Comparison of ENCODE assay signal across 1 cellular context in the genomic region with DNA sequence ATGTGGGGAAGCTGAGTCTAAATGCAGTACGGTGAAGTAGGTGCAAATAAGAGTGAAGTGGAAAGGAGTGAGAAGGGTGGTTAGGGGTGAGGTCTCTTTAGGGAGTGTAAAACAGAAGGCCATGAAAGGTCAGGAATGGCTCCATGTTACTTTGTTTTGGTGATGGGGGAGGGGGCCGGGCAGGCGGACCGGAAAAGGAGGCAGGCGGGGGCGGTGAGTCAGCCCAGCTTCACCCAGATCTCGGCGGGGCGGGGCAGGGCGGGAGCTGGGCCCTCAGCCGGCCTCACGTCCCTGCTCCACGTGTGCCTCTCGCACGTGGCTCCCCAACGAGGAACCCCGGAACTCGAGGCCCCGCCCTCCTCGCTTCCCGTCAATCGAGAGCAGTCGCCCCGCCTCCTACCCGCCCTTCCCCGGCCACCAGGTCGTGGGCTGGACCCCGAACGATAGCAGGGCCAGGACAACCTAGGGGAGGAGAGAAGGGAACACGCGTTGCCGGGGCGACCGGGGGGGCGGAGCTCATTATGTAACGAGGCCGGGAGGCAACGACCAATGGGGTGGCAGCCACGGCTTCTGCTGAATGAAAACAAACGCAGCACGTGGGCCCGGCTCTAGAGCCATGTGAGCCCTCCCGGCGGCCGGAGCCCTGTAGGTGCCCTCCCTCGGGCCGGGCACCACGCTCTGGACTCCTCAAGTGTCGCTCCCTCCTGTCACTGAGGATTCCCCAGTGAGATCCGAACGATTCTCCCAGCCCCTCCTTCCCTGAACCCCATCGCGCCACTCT.
TF ChIP-seq lines count a peak whose summit lies in the region.

No MANE protein-coding gene starts in this region.

TF ChIP-seq in HepG2, 621 proteins besides CTCF, POLR2A, EP300 and RAD21 (continued from another document and continues in another):
- TF ChIP-seq, protein P1, sequence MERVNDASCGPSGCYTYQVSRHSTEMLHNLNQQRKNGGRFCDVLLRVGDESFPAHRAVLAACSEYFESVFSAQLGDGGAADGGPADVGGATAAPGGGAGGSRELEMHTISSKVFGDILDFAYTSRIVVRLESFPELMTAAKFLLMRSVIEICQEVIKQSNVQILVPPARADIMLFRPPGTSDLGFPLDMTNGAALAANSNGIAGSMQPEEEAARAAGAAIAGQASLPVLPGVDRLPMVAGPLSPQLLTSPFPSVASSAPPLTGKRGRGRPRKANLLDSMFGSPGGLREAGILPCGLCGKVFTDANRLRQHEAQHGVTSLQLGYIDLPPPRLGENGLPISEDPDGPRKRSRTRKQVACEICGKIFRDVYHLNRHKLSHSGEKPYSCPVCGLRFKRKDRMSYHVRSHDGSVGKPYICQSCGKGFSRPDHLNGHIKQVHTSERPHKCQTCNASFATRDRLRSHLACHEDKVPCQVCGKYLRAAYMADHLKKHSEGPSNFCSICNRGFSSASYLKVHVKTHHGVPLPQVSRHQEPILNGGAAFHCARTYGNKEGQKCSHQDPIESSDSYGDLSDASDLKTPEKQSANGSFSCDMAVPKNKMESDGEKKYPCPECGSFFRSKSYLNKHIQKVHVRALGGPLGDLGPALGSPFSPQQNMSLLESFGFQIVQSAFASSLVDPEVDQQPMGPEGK (CRISPR knock-in tag; IDR thresholded peaks at IDR 0.05), result peak; percentile 98
- TF ChIP-seq ZNF766 (CRISPR knock-in tag; IDR thresholded peaks at IDR 0.05; ENCODE audit: borderline replicate concordance) (peak; percentile 88), CBX1 (IDR thresholded peaks at IDR 0.05; ENCODE audit: low read depth) (no peak), AKAP8 (CRISPR knock-in tag; IDR thresholded peaks at IDR 0.05) (peak; percentile 84; the same call in 1 of the 2 replicates), KDM1A (CRISPR knock-in tag; IDR thresholded peaks at IDR 0.05) (no peak), ZNF484 (CRISPR knock-in tag; IDR thresholded peaks at IDR 0.05; ENCODE audit: borderline replicate concordance, low read depth) (peak; percentile 88; the same call in 1 of the 2 replicates), ZNF317 (CRISPR knock-in tag; IDR thresholded peaks at IDR 0.05) (peak; percentile 88), BHLHE40 (IDR thresholded peaks at IDR 0.05; ENCODE audit: low read length) (peak; percentile 96), ZNF558 (CRISPR knock-in tag; IDR thresholded peaks at IDR 0.05; ENCODE audit: borderline replicate concordance) (peak; percentile 95; the same call in 1 of the 2 replicates), ZFP36L2 (CRISPR knock-in tag; IDR thresholded peaks at IDR 0.05) (0 out of 2 replicates have a peak, but pooled peaks have one; percentile 86), MED13 (CRISPR knock-in tag; IDR thresholded peaks at IDR 0.05) (0 out of 2 replicates have a peak, but pooled peaks have one; percentile 50), ISX (CRISPR knock-in tag; conservative IDR thresholded peaks at IDR 0.05) (no peak), ELF3 (CRISPR knock-in tag; IDR thresholded peaks at IDR 0.05) (peak; percentile 98), MIER3 (CRISPR knock-in tag; IDR thresholded peaks at IDR 0.05; ENCODE audit: borderline replicate concordance) (peak; percentile 93; the same call in 1 of the 2 replicates), TCF7 (IDR thresholded peaks at IDR 0.05; ENCODE audit: low read depth) (peak; percentile 41; the same call in 1 of the 2 replicates), ZNF678 (CRISPR knock-in tag; IDR thresholded peaks at IDR 0.05) (peak; percentile 95)
- TF ChIP-seq, protein P2, sequence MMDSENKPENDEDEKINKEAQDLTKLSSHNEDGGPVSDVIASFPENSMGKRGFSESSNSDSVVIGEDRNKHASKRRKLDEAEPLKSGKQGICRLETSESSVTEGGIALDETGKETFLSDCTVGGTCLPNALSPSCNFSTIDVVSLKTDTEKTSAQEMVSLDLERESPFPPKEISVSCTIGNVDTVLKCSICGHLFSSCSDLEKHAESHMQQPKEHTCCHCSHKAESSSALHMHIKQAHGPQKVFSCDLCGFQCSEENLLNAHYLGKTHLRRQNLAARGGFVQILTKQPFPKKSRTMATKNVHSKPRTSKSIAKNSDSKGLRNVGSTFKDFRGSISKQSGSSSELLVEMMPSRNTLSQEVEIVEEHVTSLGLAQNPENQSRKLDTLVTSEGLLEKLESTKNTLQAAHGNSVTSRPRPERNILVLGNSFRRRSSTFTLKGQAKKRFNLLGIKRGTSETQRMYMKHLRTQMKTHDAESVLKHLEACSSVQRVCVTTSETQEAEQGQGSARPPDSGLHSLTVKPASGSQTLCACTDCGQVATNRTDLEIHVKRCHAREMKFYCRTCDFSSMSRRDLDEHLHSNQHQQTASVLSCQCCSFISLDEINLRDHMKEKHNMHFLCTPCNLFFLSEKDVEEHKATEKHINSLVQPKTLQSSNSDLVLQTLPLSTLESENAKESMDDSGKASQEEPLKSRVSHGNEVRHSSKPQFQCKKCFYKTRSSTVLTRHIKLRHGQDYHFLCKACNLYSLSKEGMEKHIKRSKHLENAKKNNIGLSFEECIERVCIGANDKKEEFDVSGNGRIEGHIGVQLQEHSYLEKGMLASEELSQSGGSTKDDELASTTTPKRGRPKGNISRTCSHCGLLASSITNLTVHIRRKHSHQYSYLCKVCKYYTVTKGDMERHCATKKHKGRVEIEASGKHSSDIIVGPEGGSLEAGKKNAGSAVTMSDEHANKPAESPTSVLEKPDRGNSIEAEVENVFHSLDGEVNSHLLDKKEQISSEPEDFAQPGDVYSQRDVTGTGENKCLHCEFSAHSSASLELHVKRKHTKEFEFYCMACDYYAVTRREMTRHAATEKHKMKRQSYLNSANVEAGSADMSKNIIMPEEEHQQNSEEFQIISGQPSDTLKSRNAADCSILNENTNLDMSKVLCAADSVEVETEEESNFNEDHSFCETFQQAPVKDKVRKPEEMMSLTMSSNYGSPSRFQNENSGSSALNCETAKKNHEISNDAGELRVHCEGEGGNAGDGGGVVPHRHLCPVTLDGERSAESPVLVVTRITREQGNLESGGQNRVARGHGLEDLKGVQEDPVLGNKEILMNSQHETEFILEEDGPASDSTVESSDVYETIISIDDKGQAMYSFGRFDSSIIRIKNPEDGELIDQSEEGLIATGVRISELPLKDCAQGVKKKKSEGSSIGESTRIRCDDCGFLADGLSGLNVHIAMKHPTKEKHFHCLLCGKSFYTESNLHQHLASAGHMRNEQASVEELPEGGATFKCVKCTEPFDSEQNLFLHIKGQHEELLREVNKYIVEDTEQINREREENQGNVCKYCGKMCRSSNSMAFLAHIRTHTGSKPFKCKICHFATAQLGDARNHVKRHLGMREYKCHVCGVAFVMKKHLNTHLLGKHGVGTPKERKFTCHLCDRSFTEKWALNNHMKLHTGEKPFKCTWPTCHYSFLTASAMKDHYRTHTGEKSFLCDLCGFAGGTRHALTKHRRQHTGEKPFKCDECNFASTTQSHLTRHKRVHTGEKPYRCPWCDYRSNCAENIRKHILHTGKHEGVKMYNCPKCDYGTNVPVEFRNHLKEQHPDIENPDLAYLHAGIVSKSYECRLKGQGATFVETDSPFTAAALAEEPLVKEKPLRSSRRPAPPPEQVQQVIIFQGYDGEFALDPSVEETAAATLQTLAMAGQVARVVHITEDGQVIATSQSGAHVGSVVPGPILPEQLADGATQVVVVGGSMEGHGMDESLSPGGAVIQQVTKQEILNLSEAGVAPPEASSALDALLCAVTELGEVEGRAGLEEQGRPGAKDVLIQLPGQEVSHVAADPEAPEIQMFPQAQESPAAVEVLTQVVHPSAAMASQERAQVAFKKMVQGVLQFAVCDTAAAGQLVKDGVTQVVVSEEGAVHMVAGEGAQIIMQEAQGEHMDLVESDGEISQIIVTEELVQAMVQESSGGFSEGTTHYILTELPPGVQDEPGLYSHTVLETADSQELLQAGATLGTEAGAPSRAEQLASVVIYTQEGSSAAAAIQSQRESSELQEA (CRISPR knock-in tag; IDR thresholded peaks at IDR 0.05; ENCODE audit: not compliant biosample characterization), result no peak
- TF ChIP-seq, protein P3, sequence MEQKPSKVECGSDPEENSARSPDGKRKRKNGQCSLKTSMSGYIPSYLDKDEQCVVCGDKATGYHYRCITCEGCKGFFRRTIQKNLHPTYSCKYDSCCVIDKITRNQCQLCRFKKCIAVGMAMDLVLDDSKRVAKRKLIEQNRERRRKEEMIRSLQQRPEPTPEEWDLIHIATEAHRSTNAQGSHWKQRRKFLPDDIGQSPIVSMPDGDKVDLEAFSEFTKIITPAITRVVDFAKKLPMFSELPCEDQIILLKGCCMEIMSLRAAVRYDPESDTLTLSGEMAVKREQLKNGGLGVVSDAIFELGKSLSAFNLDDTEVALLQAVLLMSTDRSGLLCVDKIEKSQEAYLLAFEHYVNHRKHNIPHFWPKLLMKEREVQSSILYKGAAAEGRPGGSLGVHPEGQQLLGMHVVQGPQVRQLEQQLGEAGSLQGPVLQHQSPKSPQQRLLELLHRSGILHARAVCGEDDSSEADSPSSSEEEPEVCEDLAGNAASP (CRISPR knock-in tag; IDR thresholded peaks at IDR 0.05; ENCODE audit: borderline replicate concordance), result peak; percentile 98
- TF ChIP-seq, protein P4, sequence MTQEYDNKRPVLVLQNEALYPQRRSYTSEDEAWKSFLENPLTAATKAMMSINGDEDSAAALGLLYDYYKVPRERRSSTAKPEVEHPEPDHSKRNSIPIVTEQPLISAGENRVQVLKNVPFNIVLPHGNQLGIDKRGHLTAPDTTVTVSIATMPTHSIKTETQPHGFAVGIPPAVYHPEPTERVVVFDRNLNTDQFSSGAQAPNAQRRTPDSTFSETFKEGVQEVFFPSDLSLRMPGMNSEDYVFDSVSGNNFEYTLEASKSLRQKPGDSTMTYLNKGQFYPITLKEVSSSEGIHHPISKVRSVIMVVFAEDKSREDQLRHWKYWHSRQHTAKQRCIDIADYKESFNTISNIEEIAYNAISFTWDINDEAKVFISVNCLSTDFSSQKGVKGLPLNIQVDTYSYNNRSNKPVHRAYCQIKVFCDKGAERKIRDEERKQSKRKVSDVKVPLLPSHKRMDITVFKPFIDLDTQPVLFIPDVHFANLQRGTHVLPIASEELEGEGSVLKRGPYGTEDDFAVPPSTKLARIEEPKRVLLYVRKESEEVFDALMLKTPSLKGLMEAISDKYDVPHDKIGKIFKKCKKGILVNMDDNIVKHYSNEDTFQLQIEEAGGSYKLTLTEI (CRISPR knock-in tag; conservative IDR thresholded peaks at IDR 0.05), result no peak
- TF ChIP-seq, protein P5, sequence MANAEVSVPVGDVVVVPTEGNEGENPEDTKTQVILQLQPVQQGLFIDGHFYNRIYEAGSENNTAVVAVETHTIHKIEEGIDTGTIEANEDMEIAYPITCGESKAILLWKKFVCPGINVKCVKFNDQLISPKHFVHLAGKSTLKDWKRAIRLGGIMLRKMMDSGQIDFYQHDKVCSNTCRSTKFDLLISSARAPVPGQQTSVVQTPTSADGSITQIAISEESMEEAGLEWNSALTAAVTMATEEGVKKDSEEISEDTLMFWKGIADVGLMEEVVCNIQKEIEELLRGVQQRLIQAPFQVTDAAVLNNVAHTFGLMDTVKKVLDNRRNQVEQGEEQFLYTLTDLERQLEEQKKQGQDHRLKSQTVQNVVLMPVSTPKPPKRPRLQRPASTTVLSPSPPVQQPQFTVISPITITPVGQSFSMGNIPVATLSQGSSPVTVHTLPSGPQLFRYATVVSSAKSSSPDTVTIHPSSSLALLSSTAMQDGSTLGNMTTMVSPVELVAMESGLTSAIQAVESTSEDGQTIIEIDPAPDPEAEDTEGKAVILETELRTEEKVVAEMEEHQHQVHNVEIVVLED (CRISPR knock-in tag; IDR thresholded peaks at IDR 0.05; ENCODE audit: borderline replicate concordance), result peak; percentile 79
- TF ChIP-seq, protein P6, sequence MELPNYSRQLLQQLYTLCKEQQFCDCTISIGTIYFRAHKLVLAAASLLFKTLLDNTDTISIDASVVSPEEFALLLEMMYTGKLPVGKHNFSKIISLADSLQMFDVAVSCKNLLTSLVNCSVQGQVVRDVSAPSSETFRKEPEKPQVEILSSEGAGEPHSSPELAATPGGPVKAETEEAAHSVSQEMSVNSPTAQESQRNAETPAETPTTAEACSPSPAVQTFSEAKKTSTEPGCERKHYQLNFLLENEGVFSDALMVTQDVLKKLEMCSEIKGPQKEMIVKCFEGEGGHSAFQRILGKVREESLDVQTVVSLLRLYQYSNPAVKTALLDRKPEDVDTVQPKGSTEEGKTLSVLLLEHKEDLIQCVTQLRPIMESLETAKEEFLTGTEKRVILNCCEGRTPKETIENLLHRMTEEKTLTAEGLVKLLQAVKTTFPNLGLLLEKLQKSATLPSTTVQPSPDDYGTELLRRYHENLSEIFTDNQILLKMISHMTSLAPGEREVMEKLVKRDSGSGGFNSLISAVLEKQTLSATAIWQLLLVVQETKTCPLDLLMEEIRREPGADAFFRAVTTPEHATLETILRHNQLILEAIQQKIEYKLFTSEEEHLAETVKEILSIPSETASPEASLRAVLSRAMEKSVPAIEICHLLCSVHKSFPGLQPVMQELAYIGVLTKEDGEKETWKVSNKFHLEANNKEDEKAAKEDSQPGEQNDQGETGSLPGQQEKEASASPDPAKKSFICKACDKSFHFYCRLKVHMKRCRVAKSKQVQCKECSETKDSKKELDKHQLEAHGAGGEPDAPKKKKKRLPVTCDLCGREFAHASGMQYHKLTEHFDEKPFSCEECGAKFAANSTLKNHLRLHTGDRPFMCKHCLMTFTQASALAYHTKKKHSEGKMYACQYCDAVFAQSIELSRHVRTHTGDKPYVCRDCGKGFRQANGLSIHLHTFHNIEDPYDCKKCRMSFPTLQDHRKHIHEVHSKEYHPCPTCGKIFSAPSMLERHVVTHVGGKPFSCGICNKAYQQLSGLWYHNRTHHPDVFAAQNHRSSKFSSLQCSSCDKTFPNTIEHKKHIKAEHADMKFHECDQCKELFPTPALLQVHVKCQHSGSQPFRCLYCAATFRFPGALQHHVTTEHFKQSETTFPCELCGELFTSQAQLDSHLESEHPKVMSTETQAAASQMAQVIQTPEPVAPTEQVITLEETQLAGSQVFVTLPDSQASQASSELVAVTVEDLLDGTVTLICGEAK (IDR thresholded peaks at IDR 0.05), result no peak
- TF ChIP-seq, protein P6 (CRISPR knock-in tag; IDR thresholded peaks at IDR 0.05), result peak; percentile 93
- TF ChIP-seq, protein P7, sequence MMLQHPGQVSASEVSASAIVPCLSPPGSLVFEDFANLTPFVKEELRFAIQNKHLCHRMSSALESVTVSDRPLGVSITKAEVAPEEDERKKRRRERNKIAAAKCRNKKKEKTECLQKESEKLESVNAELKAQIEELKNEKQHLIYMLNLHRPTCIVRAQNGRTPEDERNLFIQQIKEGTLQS (CRISPR knock-in tag; IDR thresholded peaks at IDR 0.05), result peak; percentile 91
